1 cellular context compared by ENCODE assay signal in the genomic region with DNA sequence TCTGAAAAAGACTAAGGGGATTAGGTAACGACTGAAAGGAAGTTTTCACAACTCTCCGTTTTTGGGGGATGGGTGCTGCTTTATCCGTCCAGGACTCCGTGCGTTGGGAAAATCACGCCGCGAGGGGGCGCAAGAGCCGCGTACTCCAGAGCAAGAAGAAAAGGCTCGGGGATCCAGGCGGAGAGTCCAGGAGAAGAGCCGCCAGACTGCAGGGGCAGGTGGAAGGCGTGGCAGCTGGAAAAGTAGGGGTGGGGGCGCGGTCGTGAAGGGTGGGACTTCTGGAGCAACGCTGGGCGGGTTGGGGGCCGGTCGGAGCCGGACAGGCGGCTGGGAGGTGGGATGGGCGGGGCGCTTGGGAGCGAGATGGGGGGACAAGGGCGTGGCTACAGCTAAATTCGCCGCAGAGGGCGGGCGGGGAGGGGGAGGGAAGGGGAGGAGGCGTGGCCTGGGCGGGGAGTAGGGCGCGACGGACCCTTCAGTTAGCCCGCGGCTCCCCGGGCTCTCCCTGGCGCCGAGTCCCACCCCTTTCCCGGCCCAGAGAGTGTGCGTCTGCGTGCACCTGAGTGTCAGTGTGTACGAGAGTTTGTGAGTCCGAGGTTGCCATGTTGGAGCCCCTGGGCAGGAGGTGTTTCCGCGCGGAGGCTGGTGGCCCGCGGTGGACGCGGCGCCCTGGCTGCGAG.
A peak's percentile ranks its signal among the peaks of the same experiment; 100 is the strongest.
TF ChIP-seq lines count a peak whose summit lies in the region.

No MANE protein-coding gene starts in this region.

TF ChIP-seq in K562, 482 proteins besides CTCF, POLR2A, EP300 and RAD21 (continued from another document and continues in another):
- TF ChIP-seq CHD1 (IDR thresholded peaks at IDR 0.05; ENCODE audit: low read length) (peak; percentile 50), HCFC1 (IDR thresholded peaks at IDR 0.05; ENCODE audit: low read depth, low read length) (peak; percentile 10; the same call in 1 of the 2 replicates), DNMT1 (IDR thresholded peaks at IDR 0.05) (no peak), CTBP1 (IDR thresholded peaks at IDR 0.05; ENCODE audit: borderline replicate concordance) (peak; percentile 60), SIN3A (IDR thresholded peaks at IDR 0.05; ENCODE audit: borderline replicate concordance in 2 of 2, control insufficient read depth in 1 of 2, low read depth in 2 of 2, low read length in 2 of 2) (0 out of 4 replicates have a peak, but pooled peaks of 1 of the 2 experiments have one; percentile 40), KDM2B (CRISPR knock-in tag; IDR thresholded peaks at IDR 0.05) (0 out of 2 replicates have a peak, but pooled peaks have one; percentile 20), NFIC (IDR thresholded peaks at IDR 0.05) (0 out of 2 replicates have a peak, but pooled peaks have one; percentile 16), PHF21A (IDR thresholded peaks at IDR 0.05; ENCODE audit: borderline replicate concordance, low read depth) (peak; percentile 66; the same call in 1 of the 2 replicates), ZNF184 (CRISPR knock-in tag; IDR thresholded peaks at IDR 0.05) (peak; percentile 91), NRF1 (conservative IDR thresholded peaks at IDR 0.05 in 1 of 2, IDR thresholded peaks at IDR 0.05 in 1 of 2) (peak; percentile 38 to 59; a peak in 3 of 4 replicates), EZH2 (IDR thresholded peaks at IDR 0.05; ENCODE audit: borderline replicate concordance, low read depth, low read length) (no peak), FOSL1 (tag; conservative IDR thresholded peaks at IDR 0.05) (peak; percentile 4; the same call in 1 of the 2 replicates), ZNF592 (IDR thresholded peaks at IDR 0.05) (no peak), RERE (CRISPR knock-in tag; IDR thresholded peaks at IDR 0.05; ENCODE audit: borderline replicate concordance) (no peak), NEUROD1 (IDR thresholded peaks at IDR 0.05; ENCODE audit: borderline replicate concordance, low read depth, low read length, partially characterized antibody) (peak; percentile 33), YY1 (IDR thresholded peaks at IDR 0.05; ENCODE audit: borderline replicate concordance in 1 of 3, control insufficient read depth in 1 of 3, extremely low read depth in 1 of 3, insufficient read depth in 3 of 3, insufficient read length in 1 of 3, insufficient replicate concordance in 2 of 3, low read depth in 1 of 3, low read length in 2 of 3) (peak in 1 of 3 experiments; percentile 54), NFXL1 (CRISPR knock-in tag; IDR thresholded peaks at IDR 0.05) (no peak), CHD4 (IDR thresholded peaks at IDR 0.05; ENCODE audit: insufficient read depth, insufficient replicate concordance, low read depth, low read length, poor library complexity, severe bottlenecking) (no peak), SMC3 (conservative IDR thresholded peaks at IDR 0.05; ENCODE audit: insufficient read depth, low read depth, low read length) (peak; percentile 87), ZBTB9 (CRISPR knock-in tag; IDR thresholded peaks at IDR 0.05) (no peak), RBBP5 (IDR thresholded peaks at IDR 0.05; ENCODE audit: borderline replicate concordance, insufficient read depth, low read length, poor library complexity, severe bottlenecking) (no peak), MAFG (tag; conservative IDR thresholded peaks at IDR 0.05) (no peak), ZC3H11A (IDR thresholded peaks at IDR 0.05; ENCODE audit: low read depth, low read length) (no peak), BRD9 (IDR thresholded peaks at IDR 0.05; ENCODE audit: low read depth, partially characterized antibody) (peak; percentile 42), SRSF7 (optimal IDR thresholded peaks at IDR 0.05; ENCODE audit: low read depth, low read length) (no peak), SRSF3 (IDR thresholded peaks at IDR 0.05; ENCODE audit: insufficient read depth, low read length) (no peak), ZNF57 (CRISPR knock-in tag; IDR thresholded peaks at IDR 0.05) (no peak), ZSCAN29 (IDR thresholded peaks at IDR 0.05) (0 out of 2 replicates have a peak, but pooled peaks have one; percentile 48), BRF1 (IDR thresholded peaks at IDR 0.05; ENCODE audit: borderline replicate concordance, extremely low read depth, insufficient read length) (no peak), PHF20 (IDR thresholded peaks at IDR 0.05; ENCODE audit: partially characterized antibody) (no peak), TCF3 (CRISPR knock-in tag; IDR thresholded peaks at IDR 0.05) (no peak), ATF1 (CRISPR knock-in tag; IDR thresholded peaks at IDR 0.05) (no peak), ATF1 (tag; IDR thresholded peaks at IDR 0.05) (no peak), MCM2 (IDR thresholded peaks at IDR 0.05; ENCODE audit: low read depth) (no peak), STAG1 (CRISPR knock-in tag; IDR thresholded peaks at IDR 0.05; ENCODE audit: borderline replicate concordance) (peak; percentile 21; the same call in 1 of the 2 replicates), IRF2 (CRISPR knock-in tag; IDR thresholded peaks at IDR 0.05) (no peak), MCM7 (IDR thresholded peaks at IDR 0.05) (no peak), CC2D1A (IDR thresholded peaks at IDR 0.05) (peak; percentile 66), TAF9B (IDR thresholded peaks at IDR 0.05; ENCODE audit: partially characterized antibody) (no peak), ARID2 (IDR thresholded peaks at IDR 0.05) (peak; percentile 38; the same call in 1 of the 2 replicates), ZNF699 (CRISPR knock-in tag; IDR thresholded peaks at IDR 0.05; ENCODE audit: insufficient replicate concordance) (no peak), ZBTB7A (IDR thresholded peaks at IDR 0.05; ENCODE audit: borderline replicate concordance, control insufficient read depth, low read depth, low read length) (peak; percentile 65; the same call in 1 of the 2 replicates), TOE1 (IDR thresholded peaks at IDR 0.05; ENCODE audit: borderline replicate concordance) (no peak), TOE1 (CRISPR knock-in tag; IDR thresholded peaks at IDR 0.05; ENCODE audit: borderline replicate concordance, low read depth) (no peak), TFAM (CRISPR knock-in tag; conservative IDR thresholded peaks at IDR 0.05) (no peak), GABPB1 (CRISPR knock-in tag; IDR thresholded peaks at IDR 0.05) (no peak), KDM1A (IDR thresholded peaks at IDR 0.05) (peak in 1 of 2 experiments; percentile 41; a peak in 1 of 4 replicates), U2AF1 (optimal IDR thresholded peaks at IDR 0.05; ENCODE audit: low read depth, low read length) (no peak), ZNF696 (CRISPR knock-in tag; conservative IDR thresholded peaks at IDR 0.05) (no peak)
- TF ChIP-seq, protein P1, sequence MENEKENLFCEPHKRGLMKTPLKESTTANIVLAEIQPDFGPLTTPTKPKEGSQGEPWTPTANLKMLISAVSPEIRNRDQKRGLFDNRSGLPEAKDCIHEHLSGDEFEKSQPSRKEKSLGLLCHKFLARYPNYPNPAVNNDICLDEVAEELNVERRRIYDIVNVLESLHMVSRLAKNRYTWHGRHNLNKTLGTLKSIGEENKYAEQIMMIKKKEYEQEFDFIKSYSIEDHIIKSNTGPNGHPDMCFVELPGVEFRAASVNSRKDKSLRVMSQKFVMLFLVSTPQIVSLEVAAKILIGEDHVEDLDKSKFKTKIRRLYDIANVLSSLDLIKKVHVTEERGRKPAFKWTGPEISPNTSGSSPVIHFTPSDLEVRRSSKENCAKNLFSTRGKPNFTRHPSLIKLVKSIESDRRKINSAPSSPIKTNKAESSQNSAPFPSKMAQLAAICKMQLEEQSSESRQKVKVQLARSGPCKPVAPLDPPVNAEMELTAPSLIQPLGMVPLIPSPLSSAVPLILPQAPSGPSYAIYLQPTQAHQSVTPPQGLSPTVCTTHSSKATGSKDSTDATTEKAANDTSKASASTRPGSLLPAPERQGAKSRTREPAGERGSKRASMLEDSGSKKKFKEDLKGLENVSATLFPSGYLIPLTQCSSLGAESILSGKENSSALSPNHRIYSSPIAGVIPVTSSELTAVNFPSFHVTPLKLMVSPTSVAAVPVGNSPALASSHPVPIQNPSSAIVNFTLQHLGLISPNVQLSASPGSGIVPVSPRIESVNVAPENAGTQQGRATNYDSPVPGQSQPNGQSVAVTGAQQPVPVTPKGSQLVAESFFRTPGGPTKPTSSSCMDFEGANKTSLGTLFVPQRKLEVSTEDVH (IDR thresholded peaks at IDR 0.05; ENCODE audit: low read depth, partially characterized antibody), result no peak
- TF ChIP-seq, protein P2, sequence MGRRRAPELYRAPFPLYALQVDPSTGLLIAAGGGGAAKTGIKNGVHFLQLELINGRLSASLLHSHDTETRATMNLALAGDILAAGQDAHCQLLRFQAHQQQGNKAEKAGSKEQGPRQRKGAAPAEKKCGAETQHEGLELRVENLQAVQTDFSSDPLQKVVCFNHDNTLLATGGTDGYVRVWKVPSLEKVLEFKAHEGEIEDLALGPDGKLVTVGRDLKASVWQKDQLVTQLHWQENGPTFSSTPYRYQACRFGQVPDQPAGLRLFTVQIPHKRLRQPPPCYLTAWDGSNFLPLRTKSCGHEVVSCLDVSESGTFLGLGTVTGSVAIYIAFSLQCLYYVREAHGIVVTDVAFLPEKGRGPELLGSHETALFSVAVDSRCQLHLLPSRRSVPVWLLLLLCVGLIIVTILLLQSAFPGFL (CRISPR knock-in tag; IDR thresholded peaks at IDR 0.05), result no peak
- TF ChIP-seq, protein P3, sequence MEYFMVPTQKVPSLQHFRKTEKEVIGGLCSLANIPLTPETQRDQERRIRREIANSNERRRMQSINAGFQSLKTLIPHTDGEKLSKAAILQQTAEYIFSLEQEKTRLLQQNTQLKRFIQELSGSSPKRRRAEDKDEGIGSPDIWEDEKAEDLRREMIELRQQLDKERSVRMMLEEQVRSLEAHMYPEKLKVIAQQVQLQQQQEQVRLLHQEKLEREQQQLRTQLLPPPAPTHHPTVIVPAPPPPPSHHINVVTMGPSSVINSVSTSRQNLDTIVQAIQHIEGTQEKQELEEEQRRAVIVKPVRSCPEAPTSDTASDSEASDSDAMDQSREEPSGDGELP (CRISPR knock-in tag; IDR thresholded peaks at IDR 0.05; ENCODE audit: borderline replicate concordance), result peak; percentile 60
